Comparison of ENCODE assay signal across 9 cellular contexts in genomic region chr2:229445013-229445412, GRCh38.
A peak's percentile ranks its signal among the peaks of the same experiment; 100 is the strongest.
DNase-seq lines count a peak whose midpoint lies in the region; TF ChIP-seq lines count a peak whose summit lies in the region.
"Had no signal": no experiment of that assay in that cellular context is flagged by ENCODE, and none has a peak within 500 bp of the region (broad histone marks: within the 10 kb centered on the region; RNA-seq: fewer than 3 reads in every experiment).

No MANE protein-coding gene starts in this region.

- H3K9ac ChIP-seq in HUES48 (ENCODE audit: low read depth, low read length) (no peak overlapping the region), colonic mucosa (ENCODE audit: low read depth in 2 of 2, low read length in 2 of 2) (no peak overlapping the region)

- DNase-seq in breast epithelium (ENCODE audit: low spot score in 2 of 2) (peak; percentile 54 to 69), left kidney (ENCODE audit: low read depth, low spot score) (peak; percentile 36), testis (peak; percentile 79), spleen (no peak), NCI-H526 (lab: John Stamatoyannopoulos, UW) (no peak), colonic mucosa (no peak), inferior parietal cortex (ENCODE audit: extremely low spot score) (no peak)
- DNase-seq: glutamatergic neuron had no signal

- WGBS in testis, 2 donors = 39 to 57% methylated on average over 7 of the region's 7 CpGs
- WGBS in spleen, 5 donors = 69 to 92% (median 83%) methylated on average over 6 to 7 of the region's 7 CpGs

- TF ChIP-seq POLR2A in breast epithelium (IDR thresholded peaks at IDR 0.05) (no peak), testis (IDR thresholded peaks at IDR 0.05) (no peak), spleen (IDR thresholded peaks at IDR 0.05) (no peak)

- peaks cover 2% of the 10 kb centered on the region; the same call in 1 of the 2 replicates for H3K4me1 ChIP-seq in HUES48 (ENCODE audit: control insufficient read depth, insufficient read depth, low read length)
- no peaks in the 10 kb centered on the region for H3K4me1 ChIP-seq in breast epithelium
- peaks cover 25% of the 10 kb centered on the region for H3K4me1 ChIP-seq in testis
- no peaks in the 10 kb centered on the region for H3K4me1 ChIP-seq in spleen
- no peaks in the 10 kb centered on the region for H3K4me1 ChIP-seq in colonic mucosa

- intact Hi-C loops in breast epithelium (cut with DNase I; ENCODE audit: low total_unique reads) (no loop called here), testis (cut with DNase I; ENCODE audit: low total_unique reads) (no loop called here), spleen (cut with DNase I; ENCODE audit: low total_unique reads) (no loop called here), colonic mucosa (cut with DNase I) (no loop called here)

- H3K27me3 ChIP-seq in HUES48 (ENCODE audit: control insufficient read depth, insufficient read depth, low read length) = no peaks in the 10 kb centered on the region
- H3K27me3 ChIP-seq in breast epithelium = no peaks in the 10 kb centered on the region
- H3K27me3 ChIP-seq in testis = no peaks in the 10 kb centered on the region
- no peaks in the 10 kb centered on the region for H3K27me3 ChIP-seq in spleen (replicated peaks in 1 of 7)
- H3K27me3 ChIP-seq in colonic mucosa = no peaks in the 10 kb centered on the region

- TF ChIP-seq CTCF in breast epithelium (IDR thresholded peaks at IDR 0.05) = no peak
- TF ChIP-seq CTCF in testis (IDR thresholded peaks at IDR 0.05) = no peak
- no peak for TF ChIP-seq CTCF in spleen (IDR thresholded peaks at IDR 0.05 in 8 of 11, conservative IDR thresholded peaks at IDR 0.05 in 3 of 11)
- TF ChIP-seq CTCF in colonic mucosa (IDR thresholded peaks at IDR 0.05) = no peak

- peak overlapping the region; percentile 39 for H3K27ac ChIP-seq in HUES48 (ENCODE audit: low read depth, low read length)
- peak overlapping the region; percentile 88 to 94 for H3K27ac ChIP-seq in breast epithelium
- H3K27ac ChIP-seq in testis = peak overlapping the region; percentile 81 to 87
- no peak overlapping the region for H3K27ac ChIP-seq in spleen
- H3K27ac ChIP-seq in colonic mucosa = no peak overlapping the region

- no peak overlapping the region for H3K4me3 ChIP-seq in HUES48 (ENCODE audit: low read depth, low read length)
- H3K4me3 ChIP-seq in breast epithelium = peak overlapping the region in 1 of 3 donors; percentile 32
- H3K4me3 ChIP-seq in testis = no peak overlapping the region
- no peak overlapping the region for H3K4me3 ChIP-seq in spleen
- H3K4me3 ChIP-seq in colonic mucosa = no peak overlapping the region

- H3K9me3 ChIP-seq in HUES48 (ENCODE audit: control insufficient read depth, insufficient read depth, low read length) = no peaks in the 10 kb centered on the region
- H3K9me3 ChIP-seq in breast epithelium = no peaks in the 10 kb centered on the region
- no peaks in the 10 kb centered on the region for H3K9me3 ChIP-seq in testis
- H3K9me3 ChIP-seq in spleen = no peaks in the 10 kb centered on the region
- H3K9me3 ChIP-seq in colonic mucosa = no peaks in the 10 kb centered on the region

- H3K36me3 ChIP-seq in HUES48 (ENCODE audit: control insufficient read depth, insufficient read depth, low read length) (no peaks in the 10 kb centered on the region), breast epithelium (no peaks in the 10 kb centered on the region), testis (ENCODE audit: low read depth, missing control alignments) (no peaks in the 10 kb centered on the region), spleen (no peaks in the 10 kb centered on the region), colonic mucosa (no peaks in the 10 kb centered on the region)

Comparison
In these comparisons a context has a peak if more than half of its experiments do, and no peak if none do; other contexts are left out.
1. H3K27ac ChIP-seq: peak in HUES48 (single experiment), breast epithelium (2 of 2) and testis (2 of 2); none in spleen (0 of 8) and colonic mucosa (single experiment).
2. DNase-seq: peak in breast epithelium (2 of 2), left kidney (single experiment) and testis (single experiment); none in spleen (single experiment), NCI-H526 (0 of 2), colonic mucosa (single experiment) and inferior parietal cortex (single experiment).